ENCODE assay signal across 8 cellular contexts in the genomic region with DNA sequence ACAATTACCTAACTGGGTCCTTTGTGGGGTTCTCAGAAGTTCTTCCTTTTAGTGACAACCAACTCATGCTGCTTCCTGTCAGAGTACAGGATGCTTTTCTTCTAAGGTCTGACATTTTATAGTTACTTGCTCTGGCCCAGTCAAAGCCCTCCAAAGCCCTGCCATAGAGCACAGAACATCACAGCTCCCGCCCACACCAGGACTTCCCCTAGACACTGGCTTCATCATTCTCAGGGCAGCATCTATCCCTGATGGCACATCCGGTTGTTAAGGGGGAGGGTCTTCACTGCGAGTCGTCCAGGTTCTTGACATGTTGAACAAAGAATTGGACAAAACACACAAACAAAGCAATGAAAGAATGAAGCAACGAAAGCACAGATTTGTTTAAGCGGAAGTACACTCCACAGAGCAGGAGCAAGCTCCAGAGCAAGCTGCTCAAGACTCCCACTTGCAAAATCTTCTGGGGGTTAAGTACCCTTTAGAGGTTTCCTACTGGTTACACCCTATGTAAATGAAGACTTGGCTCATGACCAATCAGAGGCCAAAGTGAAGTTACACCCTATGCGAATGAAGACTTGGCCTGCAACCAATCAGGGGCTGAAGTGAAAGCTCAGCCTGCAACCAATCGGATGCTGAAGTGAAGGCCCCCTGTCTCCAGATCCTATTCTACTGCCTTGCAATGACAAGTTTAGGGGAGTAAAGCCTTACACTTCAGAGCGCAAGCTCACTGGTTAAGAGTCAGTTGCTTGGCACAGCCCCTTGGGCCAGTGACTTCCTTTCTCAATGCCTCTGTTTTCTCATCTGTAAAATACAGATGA.
DNase-seq lines count a peak whose midpoint lies in the region; ATAC-seq and TF ChIP-seq lines count a peak whose summit lies in the region.

No MANE protein-coding gene starts in this region.

- DNase-seq in T-cell = peak in 32 of 34 experiments; percentile 30 to 86 (median 64)
- peak; percentile 71 to 76 for DNase-seq in activated T-cell treated with anti-CD3 and anti-CD28 coated beads, Interleukin-2, amount 50 U/mL, for 48 hours
- no peak for DNase-seq in natural killer cell
- DNase-seq in stimulated activated naive CD8-positive, alpha-beta T cell treated with anti-CD3 and anti-CD28 coated beads, Interleukin-15, Interleukin-2, amounts not matched to agents 100 U/mL and 50 U/mL, for 24 hours = peak; percentile 72
- no peak for DNase-seq in kidney glomerular epithelial cell (lab: John Stamatoyannopoulos, UW)
- DNase-seq in middle frontal gyrus (ENCODE audit: extremely low spot score, low spot score) = no peak
- no peak for DNase-seq in brain microvascular endothelial cell
- no peak for DNase-seq in DMS79 treated with DMSO at 0.1 percent for 48 hours (lab: John Stamatoyannopoulos, UW)

- H3K36me3 Mint-ChIP-seq in T-cell (peaks cover 16% of the 10 kb centered on the region), natural killer cell (no peaks in the 10 kb centered on the region)

- H3K27ac Mint-ChIP-seq in T-cell = peak overlapping the region; percentile 92 to 99
- peak overlapping the region; percentile 91 to 93 for H3K27ac Mint-ChIP-seq in natural killer cell

- POLR2A ChIA-PET in T-cell (lab: Charles Lee) = interaction anchor here (0.6 to 1.6 kb wide), 6 partner anchors 30 to 79 kb away, joined by 3 to 9 read pairs (median 6); a partner anchor contains a TSS

- no peaks in the 10 kb centered on the region for H3K27me3 Mint-ChIP-seq in T-cell
- no peaks in the 10 kb centered on the region for H3K27me3 Mint-ChIP-seq in natural killer cell (ENCODE audit: low read depth in 2 of 2)

- no peaks in the 10 kb centered on the region for H3K36me3 ChIP-seq in brain microvascular endothelial cell (replicated peaks)

- H3K4me3 Mint-ChIP-seq in T-cell (peak overlapping the region; percentile 32 to 54 (median 45)), natural killer cell (peak overlapping the region; percentile 70)

- no peak overlapping the region for H3K4me3 ChIP-seq in brain microvascular endothelial cell (ENCODE audit: low read depth, low read length)

- CTCF ChIA-PET in T-cell (lab: Charles Lee) = interaction anchor here (0.6 to 2.3 kb wide), 7 partner anchors 28 to 298 kb away, joined by 3 to 15 read pairs (median 4); a partner anchor contains a TSS

- in situ Hi-C loops in brain microvascular endothelial cell (cut with HindIII; ENCODE audit: low pct_ligation_motif_present, low sequenced_read_pairs) = no loop called here

- intact Hi-C loops in natural killer cell (cut with micrococcal nuclease) = loop anchor here (5.0 kb wide), 2 partner anchors 35 to 40 kb away; no protein-coding TSS in a partner anchor

- H3K27me3 ChIP-seq in brain microvascular endothelial cell (replicated peaks) = no peaks in the 10 kb centered on the region

- H3K9me3 Mint-ChIP-seq in T-cell = peaks cover 0 to 3% (median 0%) of the 10 kb centered on the region in 3 donors
- H3K9me3 Mint-ChIP-seq in natural killer cell = no peaks in the 10 kb centered on the region

- ATAC-seq in T-cell (replicated peaks in 1 of 4) = peak; percentile 71 to 90 (median 82)
- peak; percentile 59 to 76 (median 62) for ATAC-seq in natural killer cell
- peak; percentile 93 for ATAC-seq in stimulated activated naive CD8-positive, alpha-beta T cell treated with anti-CD3 and anti-CD28 coated beads, Interleukin-15, Interleukin-2, amounts not matched to agents 100 U/mL and 50 U/mL, for 24 hours

- TF ChIP-seq CTCF in natural killer cell (IDR thresholded peaks at IDR 0.05) = no peak
- TF ChIP-seq CTCF in brain microvascular endothelial cell (IDR thresholded peaks at IDR 0.05; ENCODE audit: low read depth, low read length, missing control alignments) = no peak

- no peak overlapping the region for H3K27ac ChIP-seq in brain microvascular endothelial cell

- peaks cover 73 to 87% (median 75%) of the 10 kb centered on the region in 3 donors for H3K4me1 Mint-ChIP-seq in T-cell
- peaks cover 68 to 71% of the 10 kb centered on the region in 2 donors for H3K4me1 Mint-ChIP-seq in natural killer cell

Comparison
In these comparisons a context has a peak if more than half of its experiments do, and no peak if none do; other contexts are left out.
1. DNase-seq: peak in T-cell (32 of 34), activated T-cell treated with anti-CD3 and anti-CD28 coated beads, Interleukin-2, amount 50 U/mL, for 48 hours (2 of 2) and stimulated activated naive CD8-positive, alpha-beta T cell treated with anti-CD3 and anti-CD28 coated beads, Interleukin-15, Interleukin-2, amounts not matched to agents 100 U/mL and 50 U/mL, for 24 hours (single experiment); none in natural killer cell (single experiment), kidney glomerular epithelial cell (single experiment), middle frontal gyrus (single experiment), brain microvascular endothelial cell (single experiment) and DMS79 treated with DMSO at 0.1 percent for 48 hours (single experiment).
2. Peak in every context shown above with its lines, with median percentiles within 50 percentile points of each other: ATAC-seq.